ENCODE assay signal across 1 cellular context in the genomic region with DNA sequence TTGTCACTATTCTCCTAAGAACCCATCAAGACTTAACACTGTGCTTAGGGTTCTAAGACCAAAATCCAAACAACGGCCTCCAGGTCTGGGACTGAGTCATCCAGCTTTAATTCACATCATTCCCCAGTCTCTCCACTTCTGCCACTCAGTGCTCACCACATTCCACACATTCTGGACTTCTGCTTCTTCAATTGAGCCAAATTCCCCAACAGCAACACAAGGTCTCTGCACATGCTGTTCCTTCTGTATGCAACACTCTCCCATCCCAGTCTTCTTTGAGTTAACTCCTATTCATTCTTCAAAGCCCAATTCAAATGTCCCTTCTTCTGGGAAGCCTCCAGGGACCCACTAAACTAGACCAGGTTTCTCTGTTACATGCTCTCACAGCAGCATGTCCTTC.
TF ChIP-seq lines count a peak whose summit lies in the region.

No MANE protein-coding gene starts in this region.

TF ChIP-seq in GM23338, 12 proteins besides CTCF, POLR2A, EP300 and RAD21 (continued from another document):
- TF ChIP-seq, protein P1, sequence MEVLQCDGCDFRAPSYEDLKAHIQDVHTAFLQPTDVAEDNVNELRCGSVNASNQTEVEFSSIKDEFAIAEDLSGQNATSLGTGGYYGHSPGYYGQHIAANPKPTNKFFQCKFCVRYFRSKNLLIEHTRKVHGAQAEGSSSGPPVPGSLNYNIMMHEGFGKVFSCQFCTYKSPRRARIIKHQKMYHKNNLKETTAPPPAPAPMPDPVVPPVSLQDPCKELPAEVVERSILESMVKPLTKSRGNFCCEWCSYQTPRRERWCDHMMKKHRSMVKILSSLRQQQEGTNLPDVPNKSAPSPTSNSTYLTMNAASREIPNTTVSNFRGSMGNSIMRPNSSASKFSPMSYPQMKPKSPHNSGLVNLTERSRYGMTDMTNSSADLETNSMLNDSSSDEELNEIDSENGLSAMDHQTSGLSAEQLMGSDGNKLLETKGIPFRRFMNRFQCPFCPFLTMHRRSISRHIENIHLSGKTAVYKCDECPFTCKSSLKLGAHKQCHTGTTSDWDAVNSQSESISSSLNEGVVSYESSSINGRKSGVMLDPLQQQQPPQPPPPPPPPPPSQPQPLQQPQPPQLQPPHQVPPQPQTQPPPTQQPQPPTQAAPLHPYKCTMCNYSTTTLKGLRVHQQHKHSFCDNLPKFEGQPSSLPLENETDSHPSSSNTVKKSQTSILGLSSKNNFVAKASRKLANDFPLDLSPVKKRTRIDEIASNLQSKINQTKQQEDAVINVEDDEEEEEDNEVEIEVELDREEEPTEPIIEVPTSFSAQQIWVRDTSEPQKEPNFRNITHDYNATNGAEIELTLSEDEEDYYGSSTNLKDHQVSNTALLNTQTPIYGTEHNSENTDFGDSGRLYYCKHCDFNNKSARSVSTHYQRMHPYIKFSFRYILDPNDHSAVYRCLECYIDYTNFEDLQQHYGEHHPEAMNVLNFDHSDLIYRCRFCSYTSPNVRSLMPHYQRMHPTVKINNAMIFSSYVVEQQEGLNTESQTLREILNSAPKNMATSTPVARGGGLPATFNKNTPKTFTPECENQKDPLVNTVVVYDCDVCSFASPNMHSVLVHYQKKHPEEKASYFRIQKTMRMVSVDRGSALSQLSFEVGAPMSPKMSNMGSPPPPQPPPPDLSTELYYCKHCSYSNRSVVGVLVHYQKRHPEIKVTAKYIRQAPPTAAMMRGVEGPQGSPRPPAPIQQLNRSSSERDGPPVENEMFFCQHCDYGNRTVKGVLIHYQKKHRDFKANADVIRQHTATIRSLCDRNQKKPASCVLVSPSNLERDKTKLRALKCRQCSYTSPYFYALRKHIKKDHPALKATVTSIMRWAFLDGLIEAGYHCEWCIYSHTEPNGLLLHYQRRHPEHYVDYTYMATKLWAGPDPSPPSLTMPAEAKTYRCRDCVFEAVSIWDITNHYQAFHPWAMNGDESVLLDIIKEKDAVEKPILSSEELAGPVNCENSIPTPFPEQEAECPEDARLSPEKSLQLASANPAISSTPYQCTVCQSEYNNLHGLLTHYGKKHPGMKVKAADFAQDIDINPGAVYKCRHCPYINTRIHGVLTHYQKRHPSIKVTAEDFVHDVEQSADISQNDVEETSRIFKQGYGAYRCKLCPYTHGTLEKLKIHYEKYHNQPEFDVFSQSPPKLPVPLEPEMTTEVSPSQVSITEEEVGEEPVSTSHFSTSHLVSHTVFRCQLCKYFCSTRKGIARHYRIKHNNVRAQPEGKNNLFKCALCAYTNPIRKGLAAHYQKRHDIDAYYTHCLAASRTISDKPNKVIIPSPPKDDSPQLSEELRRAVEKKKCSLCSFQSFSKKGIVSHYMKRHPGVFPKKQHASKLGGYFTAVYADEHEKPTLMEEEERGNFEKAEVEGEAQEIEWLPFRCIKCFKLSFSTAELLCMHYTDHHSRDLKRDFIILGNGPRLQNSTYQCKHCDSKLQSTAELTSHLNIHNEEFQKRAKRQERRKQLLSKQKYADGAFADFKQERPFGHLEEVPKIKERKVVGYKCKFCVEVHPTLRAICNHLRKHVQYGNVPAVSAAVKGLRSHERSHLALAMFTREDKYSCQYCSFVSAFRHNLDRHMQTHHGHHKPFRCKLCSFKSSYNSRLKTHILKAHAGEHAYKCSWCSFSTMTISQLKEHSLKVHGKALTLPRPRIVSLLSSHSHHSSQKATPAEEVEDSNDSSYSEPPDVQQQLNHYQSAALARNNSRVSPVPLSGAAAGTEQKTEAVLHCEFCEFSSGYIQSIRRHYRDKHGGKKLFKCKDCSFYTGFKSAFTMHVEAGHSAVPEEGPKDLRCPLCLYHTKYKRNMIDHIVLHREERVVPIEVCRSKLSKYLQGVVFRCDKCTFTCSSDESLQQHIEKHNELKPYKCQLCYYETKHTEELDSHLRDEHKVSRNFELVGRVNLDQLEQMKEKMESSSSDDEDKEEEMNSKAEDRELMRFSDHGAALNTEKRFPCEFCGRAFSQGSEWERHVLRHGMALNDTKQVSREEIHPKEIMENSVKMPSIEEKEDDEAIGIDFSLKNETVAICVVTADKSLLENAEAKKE (CRISPR knock-in tag; IDR thresholded peaks at IDR 0.05) = no peak
- TF ChIP-seq STAT1 (IDR thresholded peaks at IDR 0.05; ENCODE audit: unreplicated experiment) = no peak
